10 cellular contexts compared by ENCODE assay signal in the genomic region with DNA sequence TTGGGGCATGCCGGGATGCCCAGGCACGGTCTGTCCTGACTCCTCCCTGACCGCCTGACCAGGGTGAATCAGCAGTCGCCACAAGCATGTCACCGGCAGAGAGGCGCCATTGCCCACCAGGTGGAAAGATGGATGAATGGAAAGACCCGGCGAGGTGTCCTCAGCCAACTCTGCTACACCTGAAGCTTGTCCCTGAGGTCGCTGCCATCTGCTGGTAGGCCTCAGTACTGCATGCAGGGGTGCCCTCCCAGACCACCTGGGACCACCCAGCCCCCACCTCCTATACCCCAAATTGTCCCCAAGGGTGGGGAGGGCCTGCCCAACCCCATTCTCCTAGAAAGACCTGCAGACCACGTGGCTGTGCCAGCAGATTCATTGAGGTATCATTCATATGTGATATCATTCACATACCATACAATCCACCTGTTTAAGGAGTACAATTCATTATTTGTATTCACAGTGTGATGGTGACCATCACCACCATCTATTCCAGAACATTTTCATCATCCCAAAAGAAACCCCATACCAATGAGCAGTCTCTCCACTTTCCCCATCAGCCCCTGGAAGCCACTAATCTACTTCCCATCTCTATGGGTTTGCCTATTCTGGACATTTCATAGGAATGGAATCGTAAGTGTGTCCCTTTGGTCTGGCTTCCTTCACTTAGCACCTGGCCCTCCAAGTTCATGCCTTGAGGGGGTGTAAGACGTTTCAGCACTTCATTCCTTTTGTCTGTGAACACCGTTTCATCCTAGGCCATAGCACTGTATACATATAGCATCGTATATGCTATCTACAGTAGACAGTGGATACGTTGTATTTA. TPM values are rescaled to one million over a fixed set of nuclear protein-coding genes. Genes with fewer than 3 reads are reported as not detected.
A peak's percentile ranks its signal among the peaks of the same experiment; 100 is the strongest.
DNase-seq lines count a peak whose midpoint lies in the region; ATAC-seq and TF ChIP-seq lines count a peak whose summit lies in the region.
"Had no signal": no experiment of that assay in that cellular context is flagged by ENCODE, and none has a peak within 500 bp of the region (broad histone marks: within the 10 kb centered on the region; RNA-seq: fewer than 3 reads in every experiment).

No MANE protein-coding gene starts in this region.

- no peaks in the 10 kb centered on the region for H3K27me3 ChIP-seq in RWPE2 (ENCODE audit: insufficient read depth, poor library complexity, severe bottlenecking)
- H3K27me3 ChIP-seq: BLaER1 had no signal

- no peak overlapping the region for H3K27ac Mint-ChIP-seq in osteocyte (ENCODE audit: unreplicated experiment)

- H3K9me3 ChIP-seq in RWPE2 (ENCODE audit: severe bottlenecking): no peaks in the 10 kb centered on the region
- H3K9me3 ChIP-seq: BLaER1 had no signal

- ATAC-seq in RWPE2 (ENCODE audit: low read depth) (peak; percentile 25; the same call in 1 of the 3 replicates), HG02678 (IDR thresholded peaks at IDR 0.05; ENCODE audit: unreplicated experiment) (no peak), GM18517 (IDR thresholded peaks at IDR 0.05; ENCODE audit: unreplicated experiment) (no peak), HG02870 (IDR thresholded peaks at IDR 0.05; ENCODE audit: unreplicated experiment) (no peak)

- TF ChIP-seq CTCF in RWPE2 (IDR thresholded peaks at IDR 0.05; ENCODE audit: poor library complexity, severe bottlenecking) (peak; percentile 59), osteocyte (IDR thresholded peaks at IDR 0.05) (peak; percentile 80)

- H3K36me3 Mint-ChIP-seq in osteocyte (ENCODE audit: unreplicated experiment): no peaks in the 10 kb centered on the region

- H3K4me1 Mint-ChIP-seq in osteocyte (ENCODE audit: unreplicated experiment): no peaks in the 10 kb centered on the region

- H3K36me3 ChIP-seq in RWPE2 (ENCODE audit: low read depth): no peaks in the 10 kb centered on the region
- H3K36me3 ChIP-seq: BLaER1 had no signal

- peaks cover 8% of the 10 kb centered on the region for H3K27me3 Mint-ChIP-seq in osteocyte (ENCODE audit: unreplicated experiment)

- DNase-seq in NCI-H146 (lab: John Stamatoyannopoulos, UW) (peak; percentile 46), NCI-H146 treated with DMSO at 0.1 percent for 48 hours (lab: John Stamatoyannopoulos, UW; ENCODE audit: unreplicated experiment) (no peak), RWPE2 (ENCODE audit: low spot score) (peak; percentile 38), dermis microvascular lymphatic vessel endothelial cell (ENCODE audit: low read depth in 2 of 2) (peak; percentile 7 to 29), osteocyte (ENCODE audit: extremely low spot score, unreplicated experiment) (no peak)

- H3K4me3 ChIP-seq in RWPE2 (ENCODE audit: severe bottlenecking): no peak overlapping the region
- H3K4me3 ChIP-seq: BLaER1 had no signal

- no peaks in the 10 kb centered on the region for H3K4me1 ChIP-seq in RWPE2 (ENCODE audit: insufficient read depth, poor library complexity, severe bottlenecking)
- H3K4me1 ChIP-seq: BLaER1 had no signal

- no peaks in the 10 kb centered on the region for H3K9me3 Mint-ChIP-seq in osteocyte (ENCODE audit: unreplicated experiment)

- H3K4me3 Mint-ChIP-seq in osteocyte (ENCODE audit: unreplicated experiment): no peak overlapping the region

- no peak overlapping the region for H3K27ac ChIP-seq in RWPE2 (ENCODE audit: poor library complexity, severe bottlenecking)
- H3K27ac ChIP-seq: BLaER1 had no signal

RNA-seq across cellular contexts. Expression of a gene that starts 17.5 kb away (rescaled TPM):
- not detected in 2 replicates for total RNA-seq in dermis microvascular lymphatic vessel endothelial cell
- 2.3 and 2.5 TPM in 2 replicates for total RNA-seq in osteocyte
- total RNA-seq: T-helper 2 cell treated with Interferon-gamma antibody and Interleukin-4, amounts not matched to agents 100 ng/mL and 5 ng/mL, for 36 hours had no signal

RNA-seq across cellular contexts. Expression of a gene that starts 26.6 kb away (rescaled TPM):
- total RNA-seq in dermis microvascular lymphatic vessel endothelial cell (not detected in 2 replicates), osteocyte (0.26 and 0.40 TPM in 2 replicates)
- total RNA-seq: T-helper 2 cell treated with Interferon-gamma antibody and Interleukin-4, amounts not matched to agents 100 ng/mL and 5 ng/mL, for 36 hours had no signal

Comparison
In these comparisons a context has a peak if more than half of its experiments do, and no peak if none do; other contexts are left out.
1. DNase-seq: peak in NCI-H146 (single experiment), RWPE2 (single experiment) and dermis microvascular lymphatic vessel endothelial cell (2 of 2); none in NCI-H146 treated with DMSO at 0.1 percent for 48 hours (single experiment) and osteocyte (single experiment).